In genomic region chr6:105892577-105893262, GRCh38 we compare ENCODE assay signal across 10 cellular contexts.
DNase-seq lines count a peak whose midpoint lies in the region; ATAC-seq and TF ChIP-seq lines count a peak whose summit lies in the region.
"Had no signal": no experiment of that assay in that cellular context is flagged by ENCODE, and none has a peak within 500 bp of the region (broad histone marks: within the 10 kb centered on the region; RNA-seq: fewer than 3 reads in every experiment).

No MANE protein-coding gene starts in this region.

- no peak overlapping the region for H3K14ac ChIP-seq in H9 (ENCODE audit: insufficient read depth, low read length)

- no peaks in the 10 kb centered on the region for H4K20me1 ChIP-seq in H9 (ENCODE audit: control insufficient read depth, insufficient read depth, insufficient read length)

- no peak overlapping the region for H2BK15ac ChIP-seq in H9 (ENCODE audit: low read depth, low read length)

- no peak overlapping the region for H2AK5ac ChIP-seq in H9 (ENCODE audit: insufficient read length, low read length)

- H3K9me3 Mint-ChIP-seq in H9 = peaks cover 13 to 14% of the 10 kb centered on the region in 2 experiments
- H3K9me3 Mint-ChIP-seq: natural killer cell had no signal

- H4K91ac ChIP-seq in H9 (ENCODE audit: insufficient read length, low read depth, low read length) = no peak overlapping the region

- H3K9ac ChIP-seq in H9 (ENCODE audit: extremely low read depth, insufficient read length, low read length) = no peak overlapping the region

- H3K23ac ChIP-seq in H9 (ENCODE audit: insufficient read length, low read depth, low read length) = no peak overlapping the region

- WGBS in H9 (ENCODE audit: extremely low coverage, insufficient read length, low lambda C conversion rate) = no CpG with 5 or more reads among the region's 3 CpGs

- peaks cover 7 to 8% of the 10 kb centered on the region in 2 experiments for H3K4me1 Mint-ChIP-seq in H9
- H3K4me1 Mint-ChIP-seq: brain had no signal

- H4K8ac ChIP-seq in H9 (replicated peaks; ENCODE audit: insufficient read length, low read depth, low read length) = no peak overlapping the region

- H3K4me3 ChIP-seq in left lung (no peak overlapping the region), WERI-Rb-1 (ENCODE audit: low read depth, low read length) (no peak overlapping the region)

- no peak overlapping the region for H2BK120ac ChIP-seq in H9 (ENCODE audit: low read depth, low read length, poor library complexity, severe bottlenecking)

- in situ Hi-C loops in G401 (cut with HindIII; ENCODE audit: low sequenced_read_pairs) = no loop called here

- H2AFZ ChIP-seq in H9 (ENCODE audit: low read length) = no peak overlapping the region

- H3K27ac ChIP-seq in H9 (ENCODE audit: insufficient read length, low read depth, low read length) (no peak overlapping the region), left lung (no peak overlapping the region), WERI-Rb-1 (no peak overlapping the region)

- H3K79me1 ChIP-seq in H9 (ENCODE audit: insufficient read depth, low read depth, low read length, poor library complexity, severe bottlenecking) = no peaks in the 10 kb centered on the region

- H4K5ac ChIP-seq in H9 (ENCODE audit: insufficient read length, low read depth, low read length) = no peak overlapping the region

- H3K36me3 ChIP-seq in left lung = no peaks in the 10 kb centered on the region
- no peaks in the 10 kb centered on the region for H3K36me3 ChIP-seq in WERI-Rb-1

- H3K79me2 ChIP-seq in H9 (ENCODE audit: insufficient read depth, low read length) = no peaks in the 10 kb centered on the region

- no peaks in the 10 kb centered on the region for H3K23me2 ChIP-seq in H9 (ENCODE audit: insufficient read length, low read depth, low read length, poor library complexity, severe bottlenecking)

- H2BK12ac ChIP-seq in H9 (ENCODE audit: insufficient read length, low read depth, low read length) = no peak overlapping the region

- ATAC-seq in GM18861 (IDR thresholded peaks at IDR 0.05; ENCODE audit: unreplicated experiment) (peak; percentile 93), left lung (peak; percentile 81)

- TF ChIP-seq CTCF in H9 (conservative IDR thresholded peaks at IDR 0.05) = no peak
- TF ChIP-seq CTCF in left lung (IDR thresholded peaks at IDR 0.05) = no peak
- TF ChIP-seq CTCF in WERI-Rb-1 (IDR thresholded peaks at IDR 0.05; ENCODE audit: low read depth, low read length) = no peak

- H3K4ac ChIP-seq in H9 (ENCODE audit: low read depth, low read length) = no peak overlapping the region

- H3T11ph ChIP-seq in H9 (ENCODE audit: low read length) = no peak overlapping the region

- H3K27ac Mint-ChIP-seq in H9 = peak overlapping the region in 2 of 3 experiments; percentile 15 to 18; a peak in 2 of 7 replicates
- H3K27ac Mint-ChIP-seq: brain, natural killer cell had no signal

- no peaks in the 10 kb centered on the region for H3K27me3 Mint-ChIP-seq in H9 (ENCODE audit: low read depth)

- intact Hi-C loops in left lung (cut with DNase I) = no loop called here

- H3K27me3 ChIP-seq in H9 (ENCODE audit: insufficient read depth, low read length) (no peaks in the 10 kb centered on the region), left lung (no peaks in the 10 kb centered on the region), WERI-Rb-1 (ENCODE audit: insufficient read depth, low read depth, severe bottlenecking) (no peaks in the 10 kb centered on the region)

- H2BK5ac ChIP-seq in H9 (ENCODE audit: insufficient read length, low read length) = no peak overlapping the region

- no peaks in the 10 kb centered on the region for H3K9me3 ChIP-seq in H9 (ENCODE audit: control insufficient read depth, low read depth, low read length)
- H3K9me3 ChIP-seq in left lung = no peaks in the 10 kb centered on the region
- H3K9me3 ChIP-seq in WERI-Rb-1 (ENCODE audit: severe bottlenecking) = peaks cover 14% of the 10 kb centered on the region

- DNase-seq in H9 (no peak), Kasumi-1 (lab: John Stamatoyannopoulos, UW) (peak; percentile 85 to 89), left lung (no peak), WERI-Rb-1 (no peak), NCI-H1092 treated with DMSO at 0.1 percent for 48 hours (lab: John Stamatoyannopoulos, UW) (no peak), NCI-H1092 (lab: John Stamatoyannopoulos, UW) (no peak), G401 (ENCODE audit: low spot score) (no peak)
- DNase-seq: natural killer cell had no signal

- H3K56ac ChIP-seq in H9 (ENCODE audit: insufficient read length, low read depth, low read length) = no peak overlapping the region

- H2BK20ac ChIP-seq in H9 (ENCODE audit: low read depth, low read length, poor library complexity, severe bottlenecking) = no peak overlapping the region

- peaks cover 0 to 20% (median 4%) of the 10 kb centered on the region in 3 experiments; a peak in 2 of 7 replicates for H3K36me3 Mint-ChIP-seq in H9 (ENCODE audit: insufficient read depth in 1 of 3, low read depth in 3 of 3)
- H3K36me3 Mint-ChIP-seq: brain, natural killer cell had no signal

- H3K18ac ChIP-seq in H9 (ENCODE audit: insufficient read length, low read depth, low read length) = no peak overlapping the region

- H3K4me2 ChIP-seq in H9 (ENCODE audit: insufficient read depth, insufficient read length, low read length) = no peak overlapping the region

- H3K4me1 ChIP-seq in H9 (ENCODE audit: insufficient read depth, low read length) (no peaks in the 10 kb centered on the region; the same call in 1 of the 2 replicates), left lung (peaks cover 0 to 5% of the 10 kb centered on the region in 2 donors)

- no peak overlapping the region for H3K4me3 Mint-ChIP-seq in H9
- H3K4me3 Mint-ChIP-seq: brain, natural killer cell had no signal

Comparison
In these comparisons a context has a peak if more than half of its experiments do, and no peak if none do; other contexts are left out.
1. DNase-seq: peak in Kasumi-1 (2 of 2); none in H9 (single experiment), left lung (0 of 2), WERI-Rb-1 (single experiment), NCI-H1092 treated with DMSO at 0.1 percent for 48 hours (single experiment), NCI-H1092 (single experiment) and G401 (single experiment).